Comparison of ENCODE assay signal across 18 cellular contexts in the genomic region with DNA sequence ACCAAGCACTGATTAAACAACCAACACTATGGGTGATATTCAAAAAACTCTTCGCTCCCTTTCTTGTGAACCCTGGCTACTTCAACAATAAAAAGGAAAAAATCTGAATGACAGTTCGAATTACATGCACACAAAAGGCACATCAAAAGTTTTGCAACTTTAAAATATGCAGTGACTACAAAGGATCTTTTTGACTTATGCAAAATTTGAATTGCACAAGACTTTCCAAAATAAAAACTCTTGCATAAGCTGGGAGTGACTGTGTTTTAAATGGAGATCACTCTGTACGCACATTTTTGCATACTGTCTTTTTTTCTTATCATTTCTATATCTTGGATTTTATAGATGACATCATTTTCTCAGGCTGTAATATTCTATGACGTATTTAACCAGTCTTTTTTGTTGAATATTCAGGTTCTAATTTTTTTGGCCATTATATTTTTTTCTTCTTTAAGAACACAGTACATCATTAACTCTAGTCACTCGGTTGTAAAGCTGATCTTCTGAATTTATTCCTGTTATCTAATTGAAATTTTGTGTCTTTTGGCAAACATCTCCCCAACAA.
DNase-seq lines count a peak whose midpoint lies in the region; ATAC-seq, FAIRE-seq and TF ChIP-seq lines count a peak whose summit lies in the region.
"Had no signal": no experiment of that assay in that cellular context is flagged by ENCODE, and none has a peak within 500 bp of the region (broad histone marks: within the 10 kb centered on the region; RNA-seq: fewer than 3 reads in every experiment).

No MANE protein-coding gene starts in this region.

- no TSS peak for BruUV-seq in IMR-90 (replicated peaks; lab: Mats Ljungman, UMichigan)

- H2BK15ac ChIP-seq in IMR-90 (ENCODE audit: low read depth, low read length): no peak overlapping the region

- peaks cover 3% of the 10 kb centered on the region for H3K9me1 ChIP-seq in IMR-90 (ENCODE audit: insufficient read depth, low read length)

- H4K20me1 ChIP-seq in IMR-90 (ENCODE audit: insufficient read depth, low read length) (no peaks in the 10 kb centered on the region), astrocyte (ENCODE audit: insufficient read depth, low read length) (no peaks in the 10 kb centered on the region)

- H2AFZ ChIP-seq in IMR-90 (replicated peaks; ENCODE audit: low read length, poor library complexity) (no peak overlapping the region), astrocyte (ENCODE audit: low read depth, low read length) (no peak overlapping the region)

- H3K14ac ChIP-seq in IMR-90 (replicated peaks; ENCODE audit: low read depth, low read length): no peak overlapping the region

- TF ChIP-seq POLR2A in A549 (IDR thresholded peaks at IDR 0.05; ENCODE audit: low read length) (no peak), IMR-90 (IDR thresholded peaks at IDR 0.05; ENCODE audit: low read depth, low read length) (no peak)

- in situ Hi-C loops in IMR-90 (cut with MboI; ENCODE audit: low sequenced_read_pairs): no loop called here

- H3K4me2 ChIP-seq in A549: no peak overlapping the region
- no peak overlapping the region for H3K4me2 ChIP-seq in IMR-90 (ENCODE audit: low read depth, low read length)
- no peak overlapping the region for H3K4me2 ChIP-seq in astrocyte (ENCODE audit: low read length)
- H3K4me2 ChIP-seq: SK-N-SH had no signal

- H3K4me3 Mint-ChIP-seq in astrocyte (ENCODE audit: unreplicated experiment): no peak overlapping the region
- H3K4me3 Mint-ChIP-seq: activated CD4-positive, alpha-beta T cell treated with anti-CD3 and anti-CD28 coated beads, Interleukin-2, amount 10 ng/mL, durations not matched to agents 24 days and 14 days; IgD-negative memory B cell; natural killer cell; stimulated activated naive CD8-positive, alpha-beta T cell treated with anti-CD3 and anti-CD28 coated beads, Interleukin-15, amount 100 ng/mL, for 72 hours had no signal

- intact Hi-C loops in IMR-90 (cut with micrococcal nuclease): loop anchor here (10.0 kb wide), 1 partner anchor 437 kb away; no protein-coding TSS in a partner anchor

- H3K9me3 ChIP-seq in A549 (no peaks in the 10 kb centered on the region), IMR-90 (ENCODE audit: control insufficient read depth, insufficient read depth, low read length) (no peaks in the 10 kb centered on the region), astrocyte (ENCODE audit: insufficient read depth, low read depth, low read length) (no peaks in the 10 kb centered on the region)
- H3K9me3 ChIP-seq: SK-N-SH had no signal

- H4K5ac ChIP-seq in IMR-90 (ENCODE audit: low read depth, low read length): no peak overlapping the region

- H3K4ac ChIP-seq in IMR-90 (ENCODE audit: low read depth, low read length): no peak overlapping the region

- H3K56ac ChIP-seq in IMR-90 (ENCODE audit: extremely low read depth, insufficient read depth, low read length): no peak overlapping the region

- H3K79me2 ChIP-seq in astrocyte (ENCODE audit: insufficient read depth, low read length): no peaks in the 10 kb centered on the region

- H2AK9ac ChIP-seq in IMR-90 (replicated peaks; ENCODE audit: low read depth, low read length, poor library complexity): no peak overlapping the region

- CTCF ChIA-PET in A549 (lab: Yijun Ruan, JAX) (interaction anchor here (1.4 kb wide), 1 partner anchor 10 kb away, joined by 5 read pairs; no protein-coding TSS in a partner anchor), IMR-90 (lab: Yijun Ruan, JAX) (no interaction called here)

- no peak overlapping the region for H3K4me3 ChIP-seq in A549
- H3K4me3 ChIP-seq in IMR-90 (ENCODE audit: insufficient read depth, low read depth, low read length): no peak overlapping the region
- no peak overlapping the region for H3K4me3 ChIP-seq in astrocyte (ENCODE audit: insufficient read depth, low read depth, low read length)
- no peak overlapping the region for H3K4me3 ChIP-seq in fibroblast of the aortic adventitia (ENCODE audit: low read depth, low read length)
- H3K4me3 ChIP-seq: cardiac muscle cell had no signal

- TF ChIP-seq CTCF in A549 (IDR thresholded peaks at IDR 0.05): no peak
- no peak for TF ChIP-seq CTCF in IMR-90 (conservative IDR thresholded peaks at IDR 0.05; ENCODE audit: low read depth, low read length)
- TF ChIP-seq CTCF in astrocyte (IDR thresholded peaks at IDR 0.05; ENCODE audit: insufficient read depth, low read depth, low read length): no peak
- no peak for TF ChIP-seq CTCF in fibroblast of the aortic adventitia (IDR thresholded peaks at IDR 0.05; ENCODE audit: insufficient read depth, low read length)

- H3K27ac Mint-ChIP-seq in astrocyte (ENCODE audit: unreplicated experiment): no peak overlapping the region
- H3K27ac Mint-ChIP-seq: activated CD4-positive, alpha-beta T cell treated with anti-CD3 and anti-CD28 coated beads, Interleukin-2, amount 10 ng/mL, durations not matched to agents 24 days and 14 days; activated naive CD4-positive, alpha-beta T cell treated with anti-CD3 and anti-CD28 coated beads, Interleukin-2, amount 50 U/mL, for 72 hours; IgD-negative memory B cell; natural killer cell; stimulated activated naive CD8-positive, alpha-beta T cell treated with anti-CD3 and anti-CD28 coated beads, Interleukin-15, amount 100 ng/mL, for 72 hours had no signal

- H3K18ac ChIP-seq in IMR-90 (ENCODE audit: low read depth, low read length): no peak overlapping the region; the same call in 1 of the 2 replicates

- ATAC-seq in A549 (no peak), IMR-90 (ENCODE audit: low read depth) (no peak), GM21447 (IDR thresholded peaks at IDR 0.05; ENCODE audit: unreplicated experiment) (no peak)
- ATAC-seq: activated naive CD4-positive, alpha-beta T cell treated with anti-CD3 and anti-CD28 coated beads, Interleukin-2, amount 50 U/mL, for 72 hours; natural killer cell; stimulated activated naive CD8-positive, alpha-beta T cell treated with anti-CD3 and anti-CD28 coated beads, Interleukin-15, amount 100 ng/mL, for 72 hours had no signal

- TF ChIP-seq RAD21 in A549 (conservative IDR thresholded peaks at IDR 0.05 in 1 of 2, IDR thresholded peaks at IDR 0.05 in 1 of 2) (no peak), IMR-90 (IDR thresholded peaks at IDR 0.05; ENCODE audit: low read length) (no peak)

- FAIRE-seq in A549 (lab: Jason Lieb, UNC): no peak
- FAIRE-seq in astrocyte (lab: Jason Lieb, UNC): peak; percentile 69
- FAIRE-seq: GM12891 had no signal

- no peaks in the 10 kb centered on the region for H3K36me3 Mint-ChIP-seq in astrocyte (ENCODE audit: low read depth, unreplicated experiment)
- H3K36me3 Mint-ChIP-seq: activated naive CD4-positive, alpha-beta T cell treated with anti-CD3 and anti-CD28 coated beads, Interleukin-2, amount 50 U/mL, for 72 hours; natural killer cell had no signal

- H2AK5ac ChIP-seq in IMR-90 (ENCODE audit: low read depth, low read length): no peak overlapping the region

- H3K4me1 ChIP-seq in A549 (peaks cover 13% of the 10 kb centered on the region), IMR-90 (ENCODE audit: control insufficient read depth, insufficient read depth, low read length) (peaks cover 6% of the 10 kb centered on the region), astrocyte (ENCODE audit: insufficient read depth, low read length) (peaks cover 8% of the 10 kb centered on the region)

- H3K27ac ChIP-seq in A549: no peak overlapping the region
- H3K27ac ChIP-seq in IMR-90 (ENCODE audit: insufficient read depth, low read length): no peak overlapping the region
- no peak overlapping the region for H3K27ac ChIP-seq in astrocyte (ENCODE audit: low read depth, low read length)
- H3K27ac ChIP-seq: cardiac muscle cell had no signal

- dilution Hi-C loops in IMR-90 (cut with HindIII; ENCODE audit: low sequenced_read_pairs, unreplicated experiment): no loop called here

- H4K91ac ChIP-seq in IMR-90 (ENCODE audit: insufficient read depth, low read depth, low read length): no peak overlapping the region

- no peak for TF ChIP-seq EP300 in A549 (IDR thresholded peaks at IDR 0.05)

- no peak overlapping the region for H3K23ac ChIP-seq in IMR-90 (ENCODE audit: low read depth, low read length)

- H3K36me3 ChIP-seq in IMR-90 (ENCODE audit: control insufficient read depth, insufficient read depth, low read length): no peaks in the 10 kb centered on the region
- H3K36me3 ChIP-seq in astrocyte (ENCODE audit: insufficient read depth, low read length): no peaks in the 10 kb centered on the region
- H3K36me3 ChIP-seq: cardiac muscle cell had no signal

- no peak overlapping the region for H2BK5ac ChIP-seq in IMR-90 (ENCODE audit: low read depth, low read length, poor library complexity, severe bottlenecking)

- WGBS in A549 (ENCODE audit: missing lambda C conversion rate): 74% methylated on average over 5 of the region's 5 CpGs
- no CpG with 5 or more reads among the region's 5 CpGs for WGBS in IMR-90 (ENCODE audit: extremely low coverage in 2 of 2, insufficient read length in 1 of 2), 2 experiments

- H3K27me3 Mint-ChIP-seq in astrocyte (ENCODE audit: low read depth, unreplicated experiment): peaks cover 18% of the 10 kb centered on the region
- H3K27me3 Mint-ChIP-seq: activated CD4-positive, alpha-beta T cell treated with anti-CD3 and anti-CD28 coated beads, Interleukin-2, amount 10 ng/mL, durations not matched to agents 24 days and 14 days; IgD-negative memory B cell; stimulated activated naive CD8-positive, alpha-beta T cell treated with anti-CD3 and anti-CD28 coated beads, Interleukin-15, amount 100 ng/mL, for 72 hours had no signal

- no peak overlapping the region for H4K8ac ChIP-seq in IMR-90 (ENCODE audit: low read depth in 2 of 2, low read length in 2 of 2)

- H3K4me1 Mint-ChIP-seq in astrocyte (ENCODE audit: low read depth, unreplicated experiment): peaks cover 17% of the 10 kb centered on the region
- H3K4me1 Mint-ChIP-seq: stimulated activated naive CD8-positive, alpha-beta T cell treated with anti-CD3 and anti-CD28 coated beads, Interleukin-15, amount 100 ng/mL, for 72 hours had no signal

- POLR2A ChIA-PET in A549 (lab: Yijun Ruan, JAX) (no interaction called here), IMR-90 (lab: Charles Lee; ENCODE audit: unreplicated experiment) (no interaction called here)

- H3K27me3 ChIP-seq in IMR-90 (ENCODE audit: control insufficient read depth, insufficient read depth, low read length) (no peaks in the 10 kb centered on the region), astrocyte (ENCODE audit: insufficient read depth, low read length) (no peaks in the 10 kb centered on the region)
- H3K27me3 ChIP-seq: cardiac muscle cell had no signal

- H2BK20ac ChIP-seq in IMR-90 (ENCODE audit: low read depth, low read length): no peak overlapping the region

- H3K9ac ChIP-seq in IMR-90 (ENCODE audit: low read depth, low read length): no peak overlapping the region
- no peak overlapping the region for H3K9ac ChIP-seq in astrocyte (ENCODE audit: low read length)
- H3K9ac ChIP-seq: SK-N-SH had no signal

- no peak overlapping the region for H2BK120ac ChIP-seq in IMR-90 (ENCODE audit: low read depth, low read length)

- no peak for DNase-seq in A549 (ENCODE audit: low read depth in 1 of 2, low spot score in 1 of 2)
- peak; percentile 41 for DNase-seq in IMR-90
- DNase-seq in astrocyte (ENCODE audit: low read depth): no peak
- peak; percentile 84 for DNase-seq in fibroblast of the aortic adventitia (ENCODE audit: low read depth)
- DNase-seq in activated CD4-positive, CD25-positive, alpha-beta regulatory T cell (lab: John Stamatoyannopoulos, UW): no peak
- DNase-seq in AML-193 (lab: John Stamatoyannopoulos, UW): no peak
- DNase-seq in NCI-H146 (lab: John Stamatoyannopoulos, UW): no peak
- DNase-seq: activated CD4-positive, alpha-beta T cell treated with anti-CD3 and anti-CD28 coated beads, Interleukin-2, amount 10 ng/mL, durations not matched to agents 24 days and 14 days; COR-L47; effector CD4-positive, alpha-beta T cell; natural killer cell; SK-N-SH; stimulated activated naive CD8-positive, alpha-beta T cell treated with anti-CD3 and anti-CD28 coated beads, Interleukin-15, amount 100 ng/mL, for 72 hours had no signal

- no peaks in the 10 kb centered on the region for H3K9me3 Mint-ChIP-seq in astrocyte (ENCODE audit: unreplicated experiment)

- no peaks in the 10 kb centered on the region for H3K79me1 ChIP-seq in IMR-90 (ENCODE audit: low read depth in 1 of 2, low read length in 2 of 2)

Comparison
In these comparisons a context has a peak if more than half of its experiments do, and no peak if none do; other contexts are left out.
1. DNase-seq: peak in IMR-90 (single experiment) and fibroblast of the aortic adventitia (single experiment); none in A549 (0 of 2), astrocyte (single experiment), activated CD4-positive, CD25-positive, alpha-beta regulatory T cell (0 of 4), AML-193 (0 of 2) and NCI-H146 (single experiment).